Comparison of ENCODE assay signal across 17 cellular contexts in the genomic region with DNA sequence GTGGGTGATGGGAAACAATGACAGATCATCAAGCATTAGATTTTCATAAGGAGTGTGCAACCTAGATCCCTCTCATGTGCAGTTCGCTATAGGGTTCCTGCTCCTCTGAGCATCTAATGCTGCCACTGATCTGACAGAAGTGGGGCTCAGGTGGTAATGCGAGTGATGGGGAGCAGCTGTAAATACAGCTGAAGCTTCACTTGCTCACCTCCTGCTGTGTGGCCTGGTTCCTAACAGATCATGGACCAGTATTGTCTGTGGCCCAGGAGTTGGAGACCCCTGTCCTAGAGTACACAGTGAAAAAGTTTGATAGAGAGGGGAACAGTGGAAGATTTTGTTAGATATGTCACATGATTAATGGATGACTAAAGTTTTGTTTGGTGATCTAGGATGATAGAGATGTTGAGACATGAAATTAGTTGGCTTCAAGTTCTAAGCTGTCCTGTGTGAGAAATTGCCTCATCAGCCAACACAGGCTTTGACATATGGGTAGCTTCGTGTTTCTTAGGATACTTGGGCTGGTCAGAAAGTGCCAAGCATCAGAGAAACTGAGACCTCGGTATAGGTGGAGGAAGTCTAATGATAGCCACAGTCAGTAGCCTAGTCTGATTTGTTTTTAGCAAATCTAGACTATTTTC. TPM values are rescaled to one million over a fixed set of nuclear protein-coding genes. Genes with fewer than 3 reads are reported as not detected.
DNase-seq lines count a peak whose midpoint lies in the region; ATAC-seq, FAIRE-seq and TF ChIP-seq lines count a peak whose summit lies in the region.
"Had no signal": no experiment of that assay in that cellular context is flagged by ENCODE, and none has a peak within 500 bp of the region (broad histone marks: within the 10 kb centered on the region; RNA-seq: fewer than 3 reads in every experiment).

No MANE protein-coding gene starts in this region.

- H3K9me3 ChIP-seq in PC-3 (ENCODE audit: low read length) (no peaks in the 10 kb centered on the region), trophoblast cell (ENCODE audit: insufficient read depth, low read depth, low read length) (peaks cover 2% of the 10 kb centered on the region), kidney (ENCODE audit: control insufficient read depth in 1 of 2, low read length in 2 of 2) (no peaks in the 10 kb centered on the region), transverse colon (no peaks in the 10 kb centered on the region)

- H3K9me2 ChIP-seq in PC-3 (replicated peaks; ENCODE audit: low read length), result no peaks in the 10 kb centered on the region

- intact Hi-C loops in PC-3 (cut with micrococcal nuclease) (loop anchor here (5.0 kb wide), 1 partner anchor 46 kb away; a partner anchor contains a TSS), kidney (cut with DNase I) (no loop called here), transverse colon (cut with DNase I; ENCODE audit: low total_unique reads) (no loop called here)

- H4K12ac ChIP-seq in trophoblast cell (ENCODE audit: low read depth, low read length), result no peak overlapping the region

- no peak for ATAC-seq in PC-3

- TF ChIP-seq CTCF in PC-3 (conservative IDR thresholded peaks at IDR 0.05; ENCODE audit: low read depth, low read length), result no peak
- TF ChIP-seq CTCF in epithelial cell of esophagus (IDR thresholded peaks at IDR 0.05; ENCODE audit: insufficient read depth, low read depth, low read length, missing control alignments), result no peak
- TF ChIP-seq CTCF in kidney (IDR thresholded peaks at IDR 0.05; ENCODE audit: borderline replicate concordance, extremely low read depth, insufficient read depth), result no peak
- no peak for TF ChIP-seq CTCF in transverse colon (IDR thresholded peaks at IDR 0.05)

- no peaks in the 10 kb centered on the region for H3K36me3 ChIP-seq in PC-3 (ENCODE audit: low read depth, low read length)
- H3K36me3 ChIP-seq in trophoblast cell (ENCODE audit: control insufficient read depth in 1 of 2, insufficient read depth in 2 of 2, low read length in 2 of 2), result no peaks in the 10 kb centered on the region
- no peaks in the 10 kb centered on the region for H3K36me3 ChIP-seq in kidney (ENCODE audit: control insufficient read depth in 1 of 2, insufficient read depth in 2 of 2, low read length in 2 of 2)
- H3K36me3 ChIP-seq in transverse colon, result no peaks in the 10 kb centered on the region

- H3K79me2 ChIP-seq in PC-3 (ENCODE audit: low read length) (peaks cover 98% of the 10 kb centered on the region), trophoblast cell (ENCODE audit: control insufficient read depth, insufficient read depth, low read length, poor library complexity) (no peaks in the 10 kb centered on the region)

- H2AFZ ChIP-seq in PC-3 (ENCODE audit: low read length), result no peak overlapping the region
- no peak overlapping the region for H2AFZ ChIP-seq in trophoblast cell (ENCODE audit: insufficient read depth, low read length, poor library complexity)

- no peaks in the 10 kb centered on the region for H3K79me1 ChIP-seq in trophoblast cell (ENCODE audit: low read length)

- H2BK120ac ChIP-seq in trophoblast cell (ENCODE audit: insufficient read depth, low read length, poor library complexity), result no peak overlapping the region

- no peak overlapping the region for H3K4ac ChIP-seq in trophoblast cell (ENCODE audit: low read depth, low read length)

- H3K4me1 ChIP-seq in PC-3 (ENCODE audit: insufficient read depth, low read length), result peaks cover 35% of the 10 kb centered on the region
- H3K4me1 ChIP-seq in trophoblast cell (ENCODE audit: control insufficient read depth in 1 of 2, insufficient read depth in 2 of 2, low read length in 2 of 2), result peaks cover 0 to 2% of the 10 kb centered on the region in 2 experiments
- peaks cover 5 to 22% of the 10 kb centered on the region in 2 donors for H3K4me1 ChIP-seq in kidney (ENCODE audit: control insufficient read depth in 1 of 2, insufficient read depth in 1 of 2, low read depth in 1 of 2, low read length in 2 of 2)
- peaks cover 13 to 55% (median 17%) of the 10 kb centered on the region in 4 donors for H3K4me1 ChIP-seq in transverse colon

- H3K23ac ChIP-seq in trophoblast cell (ENCODE audit: low read length), result no peak overlapping the region

- WGBS in trophoblast cell (ENCODE audit: extremely low coverage, insufficient coverage, insufficient read length), result no CpG with 5 or more reads among the region's 4 CpGs
- WGBS in transverse colon (ENCODE audit: low coverage in 1 of 2), 2 donors, result 90 to 100% methylated on average over 2 to 4 of the region's 4 CpGs

- TF ChIP-seq POLR2A in GM12892 (IDR thresholded peaks at IDR 0.05; ENCODE audit: low read depth, low read length), result no peak
- TF ChIP-seq POLR2A in transverse colon (IDR thresholded peaks at IDR 0.05), result no peak

- 0 out of 2 replicates have a peak, but pooled peaks cover 5% of the 10 kb centered on the region for H4K20me1 ChIP-seq in PC-3 (ENCODE audit: low read length)

- H3K27ac ChIP-seq in PC-3 (ENCODE audit: low read length) (no peak overlapping the region), trophoblast cell (ENCODE audit: low read depth, low read length) (no peak overlapping the region), kidney (ENCODE audit: low read depth in 2 of 2, low read length in 2 of 2) (no peak overlapping the region), transverse colon (no peak overlapping the region)

- in situ Hi-C loops in transverse colon (cut with MboI; ENCODE audit: low pct_ligation_motif_present in 1 of 4, low pct_unique_long_range_greater_than_20kb in 1 of 4, low sequenced_read_pairs in 3 of 4), result no loop called here

- no peak overlapping the region for H2BK5ac ChIP-seq in trophoblast cell (ENCODE audit: low read depth, low read length, poor library complexity)

- CTCF ChIA-PET in PC-3 (lab: Charles Lee), result no interaction called here

- POLR2A ChIA-PET in PC-3 (lab: Charles Lee; ENCODE audit: unreplicated experiment), result no interaction called here

- no peak overlapping the region for H4K8ac ChIP-seq in trophoblast cell (ENCODE audit: low read depth, low read length)

- no peaks in the 10 kb centered on the region for H3F3A ChIP-seq in PC-3 (ENCODE audit: low read length, unreplicated experiment)

- BruUV-seq in PC-3 (replicated peaks; lab: Mats Ljungman, UMichigan), result no TSS peak

- H3K14ac ChIP-seq in trophoblast cell (ENCODE audit: low read length), result no peak overlapping the region

- no peak overlapping the region for H2BK12ac ChIP-seq in trophoblast cell (ENCODE audit: low read length)

- H3K27me3 ChIP-seq in PC-3 (ENCODE audit: low read length) (no peaks in the 10 kb centered on the region), trophoblast cell (ENCODE audit: insufficient read depth, low read length) (no peaks in the 10 kb centered on the region), transverse colon (no peaks in the 10 kb centered on the region)

- no peak overlapping the region for H2AK5ac ChIP-seq in trophoblast cell (ENCODE audit: low read length)

- H4K91ac ChIP-seq in trophoblast cell (ENCODE audit: low read depth, low read length), result no peak overlapping the region

- no peak overlapping the region for H3K4me2 ChIP-seq in PC-3 (ENCODE audit: low read length)
- no peak overlapping the region for H3K4me2 ChIP-seq in trophoblast cell (ENCODE audit: low read length)

- H3K18ac ChIP-seq in trophoblast cell (ENCODE audit: low read length), result peak overlapping the region; percentile 43

- DNase-seq in GM12892 (ENCODE audit: insufficient read length), result no peak
- DNase-seq in PC-3, result peak; percentile 30
- peak; percentile 90 for DNase-seq in epithelial cell of esophagus (ENCODE audit: low read depth)
- DNase-seq in trophoblast cell, result no peak
- DNase-seq in kidney, result no peak
- no peak for DNase-seq in stimulated activated CD4-positive, alpha-beta T cell treated with anti-CD3 and anti-CD28 coated beads, Interleukin-1b, Interleukin-23, amount 100 ng/mL, for 48 hours
- DNase-seq in transverse colon, result no peak
- no peak for DNase-seq in SKM-1 (lab: John Stamatoyannopoulos, UW; ENCODE audit: unreplicated experiment)
- DNase-seq: AML-193, Caco-2, GDM1, H7, MV-4-11, NCI-H1417 treated with DMSO at 0.1 percent for 48 hours, NCI-H2029 treated with DMSO at 0.1 percent for 48 hours, NCI-H524 treated with DMSO at 0.1 percent for 48 hours, Right ventricle myocardium superior had no signal

- FAIRE-seq in GM12892 (lab: Jason Lieb, UNC) (peak; percentile 44), kidney (lab: Jason Lieb, UNC) (no peak)

- no peak overlapping the region for H3K9ac ChIP-seq in PC-3 (ENCODE audit: low read length)
- no peak overlapping the region for H3K9ac ChIP-seq in trophoblast cell (ENCODE audit: low read length)
- H3K9ac ChIP-seq in kidney (ENCODE audit: low read length in 2 of 2), result no peak overlapping the region

- no peak for TF ChIP-seq EP300 in transverse colon (IDR thresholded peaks at IDR 0.05; ENCODE audit: low read depth)

- H3K4me3 ChIP-seq in PC-3 (ENCODE audit: low read length), result no peak overlapping the region
- no peak overlapping the region for H3K4me3 ChIP-seq in epithelial cell of esophagus (ENCODE audit: low read length)
- no peak overlapping the region for H3K4me3 ChIP-seq in trophoblast cell (ENCODE audit: low read depth, low read length)
- H3K4me3 ChIP-seq in kidney (ENCODE audit: low read length in 2 of 2), result no peak overlapping the region
- no peak overlapping the region for H3K4me3 ChIP-seq in transverse colon

RNA-seq across cellular contexts. Expression of a gene that starts 47.4 kb away (rescaled TPM):
- 11.9 TPM for polyA plus RNA-seq in GM12892 (2012; ENCODE audit: missing spikeins)
- total RNA-seq in PC-3 (2014; rRNA removed), result 41.0 and 54.4 TPM in 2 replicates
- polyA plus RNA-seq in trophoblast cell (2013), result 30.4 and 31.2 TPM in 2 replicates
- 161 TPM for total RNA-seq in kidney
- polyA plus RNA-seq in kidney (ENCODE audit: insufficient read depth, low read depth, low replicate concordance), result 21.1 TPM
- 100 to 1,000 TPM in 2 of 4 donors, 10 to 100 TPM in 2; 75.9 to 116 (median 94.3) TPM for total RNA-seq in transverse colon

RNA-seq across cellular contexts. Expression of a gene that starts 58.5 kb away (rescaled TPM):
- polyA plus RNA-seq in GM12892 (2012; ENCODE audit: missing spikeins), result 1.8 TPM
- total RNA-seq in PC-3 (2014; rRNA removed) (4.2 and 6.2 TPM in 2 replicates), kidney (6.0 TPM), transverse colon (1 to 10 TPM in 3 of 4 donors, not detected in 1; 1.3 to 9.4 (median 1.5) TPM)
- polyA plus RNA-seq in trophoblast cell (2013), result 5.9 and 6.1 TPM in 2 replicates
- polyA plus RNA-seq in kidney (ENCODE audit: insufficient read depth, low read depth, low replicate concordance), result 4.9 TPM

Comparison
In these comparisons a context has a peak if more than half of its experiments do, and no peak if none do; other contexts are left out.
1. DNase-seq: peak in PC-3 (single experiment) and epithelial cell of esophagus (single experiment); none in GM12892 (single experiment), trophoblast cell (0 of 2), kidney (single experiment), stimulated activated CD4-positive, alpha-beta T cell treated with anti-CD3 and anti-CD28 coated beads, Interleukin-1b, Interleukin-23, amount 100 ng/mL, for 48 hours (single experiment), transverse colon (single experiment) and SKM-1 (single experiment).